ENCODE assay signal across 19 cellular contexts in the genomic region with DNA sequence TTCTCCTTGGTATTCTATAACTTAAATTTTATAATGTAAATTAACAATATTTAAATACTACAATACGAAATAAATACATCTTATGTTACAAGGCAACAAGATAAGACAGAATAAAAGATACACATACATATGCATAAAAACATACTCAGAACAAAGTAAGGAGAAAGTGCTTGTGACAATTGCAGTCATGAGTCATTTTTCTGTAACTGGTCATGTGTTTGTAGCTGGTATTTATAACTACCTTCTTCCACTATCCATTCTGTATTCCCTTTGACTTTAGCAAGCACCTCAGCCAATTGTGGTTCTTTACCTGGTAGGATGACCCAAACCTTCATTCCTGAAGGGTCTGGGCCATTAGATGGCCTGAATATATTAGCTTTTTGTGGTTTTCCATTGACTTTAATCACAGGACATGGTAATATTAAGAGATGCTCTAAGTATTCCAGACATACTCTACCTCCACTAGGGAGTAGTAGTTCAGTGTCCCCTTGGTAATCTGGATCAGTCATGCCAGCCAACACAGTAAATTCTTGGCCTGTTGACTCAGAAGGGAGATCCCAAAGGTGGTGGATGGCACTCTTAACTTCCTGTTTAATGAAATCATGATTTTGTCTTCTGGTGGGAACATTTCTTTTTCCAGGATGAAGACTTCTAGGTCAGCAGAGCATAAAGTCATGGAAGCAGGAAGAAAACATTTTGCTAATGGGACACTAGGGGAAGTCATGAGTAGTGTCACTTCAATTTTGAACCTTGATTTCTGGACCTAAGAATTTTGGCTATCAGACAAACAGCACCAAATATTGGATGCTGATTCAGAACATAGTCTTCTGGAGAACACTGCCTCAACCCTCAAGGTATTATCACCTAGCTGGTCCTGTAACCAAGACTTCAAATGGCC.
DNase-seq lines count a peak whose midpoint lies in the region; ATAC-seq and TF ChIP-seq lines count a peak whose summit lies in the region.
"Had no signal": no experiment of that assay in that cellular context is flagged by ENCODE, and none has a peak within 500 bp of the region (broad histone marks: within the 10 kb centered on the region; RNA-seq: fewer than 3 reads in every experiment).

No MANE protein-coding gene starts in this region.

- no peak for TF ChIP-seq EP300 in stomach (IDR thresholded peaks at IDR 0.05)

- no peaks in the 10 kb centered on the region for H3K27me3 ChIP-seq in MG63
- no peaks in the 10 kb centered on the region for H3K27me3 ChIP-seq in stomach
- H3K27me3 ChIP-seq: vagina had no signal

- no peak overlapping the region for H3K4me3 ChIP-seq in MG63
- no peak overlapping the region for H3K4me3 ChIP-seq in epithelial cell of proximal tubule (ENCODE audit: low read depth, low read length)
- H3K4me3 ChIP-seq in stomach = no peak overlapping the region
- H3K4me3 ChIP-seq: PC-9, vagina had no signal

- H3K36me3 ChIP-seq in MG63 = no peaks in the 10 kb centered on the region
- H3K36me3 ChIP-seq in stomach = no peaks in the 10 kb centered on the region
- H3K36me3 ChIP-seq: vagina had no signal

- H3K9me3 ChIP-seq in MG63 = peaks cover 10% of the 10 kb centered on the region
- peaks cover 0 to 4% (median 0%) of the 10 kb centered on the region in 4 donors for H3K9me3 ChIP-seq in stomach
- H3K9me3 ChIP-seq: Caco-2, vagina had no signal

- no peaks in the 10 kb centered on the region for H3K27me3 Mint-ChIP-seq in mesothelial cell of epicardium (ENCODE audit: low read depth)
- H3K27me3 Mint-ChIP-seq: naive thymus-derived CD8-positive, alpha-beta T cell had no signal

- TF ChIP-seq CTCF in epithelial cell of proximal tubule (conservative IDR thresholded peaks at IDR 0.05; ENCODE audit: low read depth, low read length) = peak; percentile 62
- peak; percentile 31 for TF ChIP-seq CTCF in mesothelial cell of epicardium (IDR thresholded peaks at IDR 0.05; ENCODE audit: unreplicated experiment)
- no peak for TF ChIP-seq CTCF in stomach (IDR thresholded peaks at IDR 0.05)

- peaks cover 8% of the 10 kb centered on the region for H3K36me3 Mint-ChIP-seq in mesothelial cell of epicardium
- H3K36me3 Mint-ChIP-seq: naive thymus-derived CD8-positive, alpha-beta T cell had no signal

- WGBS in stomach, 5 donors = 63 to 74% (median 64%) methylated on average over 1 of the region's 1 CpG

- H3K27ac ChIP-seq in stomach = no peak overlapping the region
- H3K27ac ChIP-seq: PC-9, vagina had no signal

- intact Hi-C loops in stomach (cut with DNase I; ENCODE audit: low total_unique reads) = no loop called here

- H3K4me1 Mint-ChIP-seq in mesothelial cell of epicardium = peaks cover 19% of the 10 kb centered on the region
- H3K4me1 Mint-ChIP-seq: naive thymus-derived CD8-positive, alpha-beta T cell had no signal

- no peaks in the 10 kb centered on the region for H3K4me1 ChIP-seq in stomach
- H3K4me1 ChIP-seq: Caco-2, vagina had no signal

- TF ChIP-seq POLR2A in stomach (IDR thresholded peaks at IDR 0.05) = no peak

- peaks cover 23% of the 10 kb centered on the region for H3K9me3 Mint-ChIP-seq in mesothelial cell of epicardium
- H3K9me3 Mint-ChIP-seq: activated naive CD4-positive, alpha-beta T cell treated with anti-CD3 and anti-CD28 coated beads for 36 hours had no signal

- H3K4me3 Mint-ChIP-seq in mesothelial cell of epicardium = no peak overlapping the region
- H3K4me3 Mint-ChIP-seq: activated naive CD4-positive, alpha-beta T cell treated with anti-CD3 and anti-CD28 coated beads for 36 hours; naive thymus-derived CD8-positive, alpha-beta T cell had no signal

- ATAC-seq in HG03095 (IDR thresholded peaks at IDR 0.05; ENCODE audit: unreplicated experiment) (no peak), GM21447 (IDR thresholded peaks at IDR 0.05; ENCODE audit: unreplicated experiment) (no peak)
- ATAC-seq: naive thymus-derived CD8-positive, alpha-beta T cell had no signal

- H3K27ac Mint-ChIP-seq in mesothelial cell of epicardium = no peak overlapping the region
- H3K27ac Mint-ChIP-seq: activated naive CD4-positive, alpha-beta T cell treated with anti-CD3 and anti-CD28 coated beads for 36 hours; naive thymus-derived CD8-positive, alpha-beta T cell had no signal

- DNase-seq in Daoy (ENCODE audit: low read depth) (peak; percentile 40), MG63 (peak; percentile 11), epithelial cell of proximal tubule (ENCODE audit: low read depth) (peak; percentile 97), mesothelial cell of epicardium (ENCODE audit: low spot score in 2 of 2, unreplicated experiment in 2 of 2) (no peak), NCI-H146 (lab: John Stamatoyannopoulos, UW) (no peak), stomach (no peak)
- DNase-seq: activated naive CD4-positive, alpha-beta T cell treated with anti-CD3 and anti-CD28 coated beads for 36 hours; AML-193; aorta; Caco-2; naive thymus-derived CD8-positive, alpha-beta T cell; NCI-H1436; NCI-H2171 treated with DMSO at 0.1 percent for 48 hours; NCI-H748 treated with DMSO at 0.1 percent for 48 hours; PC-9; stimulated activated CD4-positive, alpha-beta T cell treated with anti-CD3 and anti-CD28 coated beads, Interleukin-2, amount 100 ng/mL, for 48 hours had no signal

Comparison
In these comparisons a context has a peak if more than half of its experiments do, and no peak if none do; other contexts are left out.
1. DNase-seq: peak in Daoy (single experiment), MG63 (single experiment) and epithelial cell of proximal tubule (single experiment); none in mesothelial cell of epicardium (0 of 2), NCI-H146 (single experiment) and stomach (single experiment).
2. CTCF ChIP-seq: peak in epithelial cell of proximal tubule (single experiment) and mesothelial cell of epicardium (single experiment); none in stomach (0 of 7).